1 cellular context compared by ENCODE assay signal in genomic region chr17:45688353-45688752, GRCh38.
TF ChIP-seq lines count a peak whose summit lies in the region.

No MANE protein-coding gene starts in this region.

TF ChIP-seq in HepG2, 621 proteins besides CTCF, POLR2A, EP300 and RAD21 (continued from another document):
- no peak for TF ChIP-seq PRDM15 (CRISPR knock-in tag; IDR thresholded peaks at IDR 0.05)
